In genomic region chr3:107339690-107340089, GRCh38 we compare ENCODE assay signal across 5 cellular contexts. TPM values are rescaled to one million over a fixed set of nuclear protein-coding genes. Genes with fewer than 3 reads are reported as not detected.
"Had no signal": no experiment of that assay in that cellular context is flagged by ENCODE, and none has a peak within 500 bp of the region (broad histone marks: within the 10 kb centered on the region; RNA-seq: fewer than 3 reads in every experiment).

No MANE protein-coding gene starts in this region.

RNA-seq across cellular contexts. Expression of gene CCDC54, which starts 37.5 kb away (rescaled TPM):
- total RNA-seq: HepG2, HT-29, HT1080, IMR-90, K562 had no signal
